In genomic region chr13:74406439-74406838, GRCh38 we compare ENCODE assay signal across 1 cellular context.
TF ChIP-seq lines count a peak whose summit lies in the region.

No MANE protein-coding gene starts in this region.

TF ChIP-seq in IMR-90, 13 proteins besides CTCF, POLR2A, EP300 and RAD21 (continued from another document):
- no peak for TF ChIP-seq CEBPB (IDR thresholded peaks at IDR 0.05; ENCODE audit: low read depth, low read length)
TF ChIP-seq in IMR-90: peak in this region for 0.
